Comparison of ENCODE assay signal across 26 cellular contexts in the genomic region with DNA sequence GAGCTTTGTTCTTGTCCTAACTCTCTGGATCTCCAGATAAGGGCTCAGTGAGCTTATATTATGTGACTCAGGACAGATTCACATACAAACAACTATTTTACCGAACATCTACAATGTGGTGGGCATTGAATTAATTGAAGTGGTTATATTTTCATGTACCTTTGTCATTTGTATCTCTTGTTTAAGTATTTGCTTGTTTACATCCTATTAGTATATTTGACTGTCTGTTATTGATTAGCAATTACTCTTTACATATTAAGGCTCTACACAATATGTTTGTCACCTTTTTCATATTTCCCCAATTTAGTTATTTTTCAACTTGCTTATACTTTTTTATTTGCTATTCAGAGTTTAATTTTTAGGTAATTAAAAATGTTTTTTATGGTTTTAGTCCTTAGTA.
A peak's percentile ranks its signal among the peaks of the same experiment; 100 is the strongest.
DNase-seq lines count a peak whose midpoint lies in the region; FAIRE-seq and TF ChIP-seq lines count a peak whose summit lies in the region.
"Had no signal": no experiment of that assay in that cellular context is flagged by ENCODE, and none has a peak within 500 bp of the region (broad histone marks: within the 10 kb centered on the region; RNA-seq: fewer than 3 reads in every experiment).

No MANE protein-coding gene starts in this region.

- TF ChIP-seq RAD21 in H1 (IDR thresholded peaks at IDR 0.05 in 1 of 2, conservative IDR thresholded peaks at IDR 0.05 in 1 of 2; ENCODE audit: low read depth in 2 of 2, low read length in 2 of 2), result no peak

- FAIRE-seq in HTR-8/SVneo (lab: Jason Lieb, UNC), result peak; percentile 70
- FAIRE-seq in H1 (lab: Jason Lieb, UNC), result no peak
- FAIRE-seq: A204.1, GM12878, GM12892, GM18507 had no signal

- no peak overlapping the region for H2AK5ac ChIP-seq in H1 (ENCODE audit: low read depth, low read length)

- H3K18ac ChIP-seq in H1 (ENCODE audit: extremely low read depth, low read length), result no peak overlapping the region

- no peaks in the 10 kb centered on the region for H3K23me2 ChIP-seq in H1 (ENCODE audit: low read depth, low read length)

- H3K79me2 ChIP-seq in OCI-LY3 (ENCODE audit: low read length) (no peaks in the 10 kb centered on the region), H1 (ENCODE audit: control insufficient read depth in 1 of 2, insufficient read depth in 2 of 2, low read length in 2 of 2) (no peaks in the 10 kb centered on the region)

- H4K20me1 ChIP-seq in OCI-LY3 (ENCODE audit: insufficient read depth, low read length) (no peaks in the 10 kb centered on the region), H1 (replicated peaks in 1 of 2; ENCODE audit: control insufficient read depth in 1 of 2, insufficient read depth in 2 of 2, low read length in 2 of 2) (peaks cover 0 to 3% of the 10 kb centered on the region in 2 experiments)
- H4K20me1 ChIP-seq: BLaER1 had no signal

- H4K5ac ChIP-seq in H1 (ENCODE audit: insufficient read length, low read depth, low read length), result no peak overlapping the region

- H3K9me3 ChIP-seq in OCI-LY3 (ENCODE audit: insufficient read depth, low read length), result no peaks in the 10 kb centered on the region
- H3K9me3 ChIP-seq in H1 (ENCODE audit: insufficient read depth in 2 of 2, low read depth in 1 of 2, low read length in 1 of 2), result no peaks in the 10 kb centered on the region
- H3K9me3 ChIP-seq: BE2C, BLaER1 had no signal

- no peak overlapping the region for H3K56ac ChIP-seq in H1 (replicated peaks; ENCODE audit: insufficient read length, low read depth, low read length)

- no peak for TF ChIP-seq EP300 in H1 (IDR thresholded peaks at IDR 0.05; ENCODE audit: borderline replicate concordance in 1 of 2, low read depth in 2 of 2, low read length in 2 of 2)

- H3K79me1 ChIP-seq in H1 (ENCODE audit: low read depth, low read length), result no peaks in the 10 kb centered on the region

- H3K27ac ChIP-seq in OCI-LY3 (ENCODE audit: low read length) (peak overlapping the region; percentile 79), H1 (ENCODE audit: low read depth, low read length) (no peak overlapping the region)
- H3K27ac ChIP-seq: BLaER1 had no signal

- no peak overlapping the region for H3K23ac ChIP-seq in H1 (ENCODE audit: insufficient read length)

- no peak overlapping the region for H4K91ac ChIP-seq in H1 (replicated peaks; ENCODE audit: insufficient read length, low read length)

- no peak overlapping the region for H2BK12ac ChIP-seq in H1 (ENCODE audit: low read depth, low read length)

- H3K9ac ChIP-seq in OCI-LY3 (ENCODE audit: low read length), result no peak overlapping the region; the same call in 1 of the 2 replicates
- H3K9ac ChIP-seq in H1 (replicated peaks in 1 of 4; ENCODE audit: extremely low read depth in 1 of 4, low read depth in 3 of 4, low read length in 3 of 4), result no peak overlapping the region
- H3K9ac ChIP-seq: BLaER1 had no signal

- H3K4me2 ChIP-seq in OCI-LY3 (ENCODE audit: low read length) (peak overlapping the region; percentile 50), H1 (ENCODE audit: insufficient read depth in 1 of 2, low read depth in 2 of 2, low read length in 2 of 2) (no peak overlapping the region)
- H3K4me2 ChIP-seq: BLaER1 had no signal

- no peak overlapping the region for H2BK20ac ChIP-seq in H1 (ENCODE audit: low read length)

- H3K36me3 ChIP-seq in OCI-LY3 (replicated peaks; ENCODE audit: low read depth, low read length) (no peaks in the 10 kb centered on the region), H1 (ENCODE audit: control insufficient read depth in 2 of 4, insufficient read depth in 4 of 4, low read length in 3 of 4) (no peaks in the 10 kb centered on the region)
- H3K36me3 ChIP-seq: BE2C, BLaER1 had no signal

- no peak overlapping the region for H3K4me3 ChIP-seq in OCI-LY3 (ENCODE audit: low read length)
- no peak overlapping the region for H3K4me3 ChIP-seq in H1 (ENCODE audit: extremely low read depth in 1 of 4, insufficient read depth in 2 of 4, low read depth in 3 of 4, low read length in 4 of 4)
- H3K4me3 ChIP-seq: BLaER1, GM12878 had no signal

- H2AFZ ChIP-seq in OCI-LY3 (ENCODE audit: low read depth, low read length) (no peak overlapping the region), H1 (ENCODE audit: low read length) (no peak overlapping the region)

- POLR2A ChIA-PET in H1 (lab: Charles Lee; ENCODE audit: partially characterized antibody), result no interaction called here

- H2BK15ac ChIP-seq in H1 (ENCODE audit: low read length), result no peak overlapping the region

- H2BK120ac ChIP-seq in H1 (replicated peaks; ENCODE audit: low read depth, low read length), result no peak overlapping the region

- no peak for DNase-seq in HTR-8/SVneo (ENCODE audit: insufficient read length, low spot score)
- no peak for DNase-seq in H1 (ENCODE audit: low read depth in 1 of 2, low spot score in 2 of 2)
- DNase-seq in NCI-H82 treated with DMSO at 0.1 percent for 48 hours (lab: John Stamatoyannopoulos, UW; ENCODE audit: unreplicated experiment), result no peak
- DNase-seq in SW 1271 (lab: John Stamatoyannopoulos, UW), result no peak
- DNase-seq in stimulated activated CD4-positive, alpha-beta T cell treated with anti-CD3 and anti-CD28 coated beads, Interleukin-12 subunit alpha, Interleukin-12 subunit beta, amount 100 ng/mL, for 4 hours, result no peak
- DNase-seq: 8988T; ACHN; BE2C; C1 segment of cervical spinal cord; CD4-positive, alpha-beta memory T cell; CD4-positive, CD25-positive, alpha-beta regulatory T cell; CD8-positive, alpha-beta memory T cell; COR-L47; DMS 273 treated with DMSO at 0.1 percent for 48 hours; DMS153; DMS53; DMS79; DND-41; EL; GDM1 had no signal

- 95% methylated on average over 1 of the region's 1 CpG; no CpG with 5 or more reads in 1 of the 2 experiments for WGBS in H1 (ENCODE audit: extremely low coverage in 1 of 2, insufficient coverage in 1 of 2, insufficient read length in 1 of 2, insufficient replicate concordance in 2 of 2, low coverage in 1 of 2, low lambda C conversion rate in 2 of 2, missing lambda C conversion rate in 1 of 2), 2 experiments

- TF ChIP-seq POLR2A in H1 (IDR thresholded peaks at IDR 0.05; ENCODE audit: control extremely low read depth in 1 of 2, low read depth in 2 of 2, low read length in 2 of 2), result no peak

- H3K4me1 ChIP-seq in OCI-LY3 (ENCODE audit: low read length) (peaks cover 44% of the 10 kb centered on the region), H1 (replicated peaks in 1 of 4; ENCODE audit: control insufficient read depth in 3 of 4, insufficient read depth in 4 of 4, low read length in 3 of 4) (no peaks in the 10 kb centered on the region; a peak in 1 of 7 replicates)
- H3K4me1 ChIP-seq: BE2C had no signal

- no peak overlapping the region for H4K8ac ChIP-seq in H1 (ENCODE audit: extremely low read depth, insufficient read depth, low read length)

- H3K4ac ChIP-seq in H1 (replicated peaks; ENCODE audit: insufficient read length, low read depth, low read length), result no peak overlapping the region

- H3K27me3 ChIP-seq in OCI-LY3 (ENCODE audit: low read depth, low read length) (no peaks in the 10 kb centered on the region), H1 (replicated peaks in 1 of 4; ENCODE audit: control insufficient read depth in 3 of 4, extremely low read depth in 1 of 4, insufficient read depth in 3 of 4, low read length in 3 of 4) (no peaks in the 10 kb centered on the region)
- H3K27me3 ChIP-seq: BE2C, BLaER1 had no signal

- H2BK5ac ChIP-seq in H1 (ENCODE audit: low read depth, low read length), result no peak overlapping the region

- TF ChIP-seq CTCF in OCI-LY3 (IDR thresholded peaks at IDR 0.05; ENCODE audit: low read depth, low read length) (no peak), H1 (IDR thresholded peaks at IDR 0.05; ENCODE audit: control extremely low read depth in 1 of 3, insufficient read depth in 1 of 3, low read depth in 1 of 3, low read length in 3 of 3) (no peak)

- no peak overlapping the region for H3K14ac ChIP-seq in H1 (ENCODE audit: insufficient read length)

- CTCF ChIA-PET in H1 (lab: Charles Lee; ENCODE audit: partially characterized antibody), result interaction anchor here (0.9 to 1.9 kb wide), 2 partner anchors 122 to 163 kb away, joined by 3 to 5 read pairs; no protein-coding TSS in a partner anchor

TF ChIP-seq in H1, 55 proteins besides CTCF, POLR2A, EP300 and RAD21:
- TF ChIP-seq KDM1A (IDR thresholded peaks at IDR 0.05; ENCODE audit: borderline replicate concordance, low read length), result peak; percentile 63; the same call in 1 of the 2 replicates
- TF ChIP-seq, protein P1, sequence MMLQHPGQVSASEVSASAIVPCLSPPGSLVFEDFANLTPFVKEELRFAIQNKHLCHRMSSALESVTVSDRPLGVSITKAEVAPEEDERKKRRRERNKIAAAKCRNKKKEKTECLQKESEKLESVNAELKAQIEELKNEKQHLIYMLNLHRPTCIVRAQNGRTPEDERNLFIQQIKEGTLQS (IDR thresholded peaks at IDR 0.05; ENCODE audit: insufficient read depth, low read depth, low read length), result no peak
